ENCODE assay signal across 12 cellular contexts in genomic region chr17:60743812-60744211, GRCh38.
DNase-seq lines count a peak whose midpoint lies in the region; ATAC-seq lines count a peak whose summit lies in the region.
"Had no signal": no experiment of that assay in that cellular context is flagged by ENCODE, and none has a peak within 500 bp of the region (broad histone marks: within the 10 kb centered on the region; RNA-seq: fewer than 3 reads in every experiment).

No MANE protein-coding gene starts in this region.

- no peak overlapping the region for H2AFZ ChIP-seq in trophoblast cell (ENCODE audit: insufficient read depth, low read length, poor library complexity)

- H3K27ac ChIP-seq in SJCRH30 (peak overlapping the region; percentile 75), trophoblast cell (ENCODE audit: low read depth, low read length) (no peak overlapping the region)
- H3K27ac ChIP-seq in effector memory CD4-positive, alpha-beta T cell (ENCODE audit: insufficient read depth, low read length, poor library complexity, severe bottlenecking), result no peak overlapping the region
- H3K27ac ChIP-seq: WERI-Rb-1 had no signal

- no peak overlapping the region for H2BK120ac ChIP-seq in trophoblast cell (ENCODE audit: insufficient read depth, low read length, poor library complexity)

- no peaks in the 10 kb centered on the region for H3K79me2 ChIP-seq in trophoblast cell (ENCODE audit: control insufficient read depth, insufficient read depth, low read length, poor library complexity)

- H3K36me3 ChIP-seq in ES-I3 (ENCODE audit: insufficient read depth, low read length) (no peaks in the 10 kb centered on the region), SJCRH30 (no peaks in the 10 kb centered on the region), trophoblast cell (ENCODE audit: control insufficient read depth in 1 of 2, insufficient read depth in 2 of 2, low read length in 2 of 2) (no peaks in the 10 kb centered on the region)
- H3K36me3 ChIP-seq in effector memory CD4-positive, alpha-beta T cell (ENCODE audit: control insufficient read depth, insufficient read depth, low read length), result no peaks in the 10 kb centered on the region
- H3K36me3 ChIP-seq: WERI-Rb-1 had no signal

- no peak overlapping the region for H3K23ac ChIP-seq in trophoblast cell (ENCODE audit: low read length)

- peaks cover 22% of the 10 kb centered on the region for H3K4me1 ChIP-seq in ES-I3 (ENCODE audit: insufficient read depth, low read length)
- H3K4me1 ChIP-seq in SJCRH30, result peaks cover 4% of the 10 kb centered on the region; the same call in 1 of the 2 replicates
- H3K4me1 ChIP-seq in trophoblast cell (ENCODE audit: control insufficient read depth in 1 of 2, insufficient read depth in 2 of 2, low read length in 2 of 2), result no peaks in the 10 kb centered on the region
- H3K4me1 ChIP-seq in effector memory CD4-positive, alpha-beta T cell (ENCODE audit: control insufficient read depth, insufficient read depth, low read length, poor library complexity, severe bottlenecking), result no peaks in the 10 kb centered on the region

- H2BK5ac ChIP-seq in trophoblast cell (ENCODE audit: low read depth, low read length, poor library complexity), result no peak overlapping the region

- no peak overlapping the region for H4K12ac ChIP-seq in trophoblast cell (ENCODE audit: low read depth, low read length)

- H2BK12ac ChIP-seq in trophoblast cell (ENCODE audit: low read length), result no peak overlapping the region

- no peak for ATAC-seq in GM19351 (IDR thresholded peaks at IDR 0.05; ENCODE audit: unreplicated experiment)
- ATAC-seq in sciatic nerve, result no peak
- no peak for ATAC-seq in HG02885 (IDR thresholded peaks at IDR 0.05; ENCODE audit: poor library complexity, unreplicated experiment)
- ATAC-seq: stimulated activated naive B cell treated with anti-CD40 and anti-IgM and Interleukin-4, amounts not matched to agents 10 μg/mL and 1 μg/mL and 100 μg/mL, for 72 hours had no signal

- intact Hi-C loops in sciatic nerve (cut with DNase I), result loop anchor here (10.0 kb wide), 1 partner anchor 661 kb away; no protein-coding TSS in a partner anchor

- H3K14ac ChIP-seq in trophoblast cell (ENCODE audit: low read length), result no peak overlapping the region

- H3K79me1 ChIP-seq in trophoblast cell (ENCODE audit: low read length), result no peaks in the 10 kb centered on the region

- H3K27me3 ChIP-seq in SJCRH30 (no peaks in the 10 kb centered on the region), trophoblast cell (ENCODE audit: insufficient read depth, low read length) (no peaks in the 10 kb centered on the region)
- H3K27me3 ChIP-seq in effector memory CD4-positive, alpha-beta T cell (replicated peaks; ENCODE audit: control insufficient read depth, insufficient read depth, low read length, poor library complexity, severe bottlenecking), result no peaks in the 10 kb centered on the region

- H3K18ac ChIP-seq in trophoblast cell (ENCODE audit: low read length), result no peak overlapping the region

- DNase-seq in SJCRH30 (peak; percentile 15 to 52), fibroblast of peridontal ligament (ENCODE audit: extremely low read depth) (peak; percentile 76), trophoblast cell (peak in 1 of 2 donors; percentile 43), sciatic nerve (ENCODE audit: low spot score) (no peak)
- no peak for DNase-seq in effector memory CD4-positive, alpha-beta T cell
- DNase-seq: NCI-H1105 treated with DMSO at 0.1 percent for 48 hours; nephron progenitor cell; stimulated activated naive B cell treated with anti-CD40 and anti-IgM and Interleukin-4, amounts not matched to agents 10 μg/mL and 1 μg/mL and 100 μg/mL, for 72 hours; WERI-Rb-1 had no signal

- no peak overlapping the region for H4K91ac ChIP-seq in trophoblast cell (ENCODE audit: low read depth, low read length)

- WGBS in trophoblast cell (ENCODE audit: extremely low coverage, insufficient coverage, insufficient read length), result no CpG with 5 or more reads among the region's 5 CpGs

- H3K4me2 ChIP-seq in trophoblast cell (ENCODE audit: low read length), result peak overlapping the region; percentile 53

- H3K4me3 ChIP-seq in SJCRH30 (peak overlapping the region; percentile 40), trophoblast cell (ENCODE audit: low read depth, low read length) (no peak overlapping the region)
- no peak overlapping the region for H3K4me3 ChIP-seq in effector memory CD4-positive, alpha-beta T cell (ENCODE audit: insufficient read depth, low read depth, low read length, poor library complexity, severe bottlenecking)

- no peak overlapping the region for H2AK5ac ChIP-seq in trophoblast cell (ENCODE audit: low read length)

- no peaks in the 10 kb centered on the region for H3K9me3 ChIP-seq in ES-I3 (ENCODE audit: control insufficient read depth, insufficient read depth, low read length)
- no peaks in the 10 kb centered on the region for H3K9me3 ChIP-seq in SJCRH30 (replicated peaks)
- no peaks in the 10 kb centered on the region for H3K9me3 ChIP-seq in trophoblast cell (ENCODE audit: insufficient read depth, low read depth, low read length)
- no peaks in the 10 kb centered on the region for H3K9me3 ChIP-seq in effector memory CD4-positive, alpha-beta T cell (ENCODE audit: control insufficient read depth, low read length)

- no peak overlapping the region for H3K4ac ChIP-seq in trophoblast cell (ENCODE audit: low read depth, low read length)

- H3K9ac ChIP-seq in ES-I3 (ENCODE audit: low read depth, low read length), result peak overlapping the region; percentile 1; the same call in 1 of the 2 replicates
- no peak overlapping the region for H3K9ac ChIP-seq in trophoblast cell (ENCODE audit: low read length)

- H4K8ac ChIP-seq in trophoblast cell (ENCODE audit: low read depth, low read length), result no peak overlapping the region

Comparison
In these comparisons a context has a peak if more than half of its experiments do, and no peak if none do; other contexts are left out.
1. DNase-seq: peak in SJCRH30 (2 of 2) and fibroblast of peridontal ligament (single experiment); none in effector memory CD4-positive, alpha-beta T cell (0 of 3) and sciatic nerve (single experiment).